Comparison of ENCODE assay signal across 8 cellular contexts in genomic region chr3:177589921-177590336, GRCh38.
DNase-seq lines count a peak whose midpoint lies in the region; ATAC-seq and TF ChIP-seq lines count a peak whose summit lies in the region.

No MANE protein-coding gene starts in this region.

- H3K4me3 ChIP-seq in choroid plexus epithelial cell (ENCODE audit: low read depth, low read length), result no peak overlapping the region

- ATAC-seq in activated CD8-positive, alpha-beta memory T cell treated with anti-CD3 and anti-CD28 coated beads, Interleukin-2, amount 10 ng/mL, durations not matched to agents 7 days and 5 days, result peak; percentile 80
- ATAC-seq in HG02852 (IDR thresholded peaks at IDR 0.05; ENCODE audit: unreplicated experiment), result peak; percentile 82

- H3K27ac Mint-ChIP-seq in activated CD8-positive, alpha-beta memory T cell treated with anti-CD3 and anti-CD28 coated beads, Interleukin-2, amount 10 ng/mL, durations not matched to agents 7 days and 5 days, result peak overlapping the region; percentile 50

- no peak overlapping the region for H3K4me3 Mint-ChIP-seq in activated CD8-positive, alpha-beta memory T cell treated with anti-CD3 and anti-CD28 coated beads, Interleukin-2, amount 10 ng/mL, durations not matched to agents 7 days and 5 days

- peaks cover 8% of the 10 kb centered on the region for H3K9me3 Mint-ChIP-seq in activated CD8-positive, alpha-beta memory T cell treated with anti-CD3 and anti-CD28 coated beads, Interleukin-2, amount 10 ng/mL, durations not matched to agents 7 days and 5 days (ENCODE audit: low read depth)

- peaks cover 33% of the 10 kb centered on the region for H3K4me1 Mint-ChIP-seq in activated CD8-positive, alpha-beta memory T cell treated with anti-CD3 and anti-CD28 coated beads, Interleukin-2, amount 10 ng/mL, durations not matched to agents 7 days and 5 days

- no peak for TF ChIP-seq CTCF in choroid plexus epithelial cell (conservative IDR thresholded peaks at IDR 0.05; ENCODE audit: low read depth, low read length)

- no peaks in the 10 kb centered on the region for H3K27me3 Mint-ChIP-seq in activated CD8-positive, alpha-beta memory T cell treated with anti-CD3 and anti-CD28 coated beads, Interleukin-2, amount 10 ng/mL, durations not matched to agents 7 days and 5 days

- CTCF ChIA-PET in activated CD8-positive, alpha-beta memory T cell treated with anti-CD3 and anti-CD28 coated beads, Interleukin-2, amount 10 ng/mL, durations not matched to agents 7 days and 5 days (lab: Charles Lee), result interaction anchor here (0.7 to 1.4 kb wide), 5 partner anchors 13 to 204 kb away, joined by 3 to 5 read pairs (median 4); no protein-coding TSS in a partner anchor

- peaks cover 7% of the 10 kb centered on the region for H3K36me3 Mint-ChIP-seq in activated CD8-positive, alpha-beta memory T cell treated with anti-CD3 and anti-CD28 coated beads, Interleukin-2, amount 10 ng/mL, durations not matched to agents 7 days and 5 days

- no peak for DNase-seq in activated CD8-positive, alpha-beta memory T cell treated with anti-CD3 and anti-CD28 coated beads, Interleukin-2, amount 10 ng/mL, durations not matched to agents 7 days and 5 days
- DNase-seq in activated CD8-positive, alpha-beta memory T cell treated with anti-CD3 and anti-CD28 coated beads for 24 hours, result no peak
- DNase-seq in NCI-H2107 (lab: John Stamatoyannopoulos, UW) (peak; percentile 75), choroid plexus epithelial cell (ENCODE audit: low read depth) (peak; percentile 93), renal cortical epithelial cell (ENCODE audit: low read depth) (peak; percentile 100), amniotic stem cell (lab: John Stamatoyannopoulos, UW) (no peak), NCI-H526 treated with DMSO at 0.1 percent for 48 hours (lab: John Stamatoyannopoulos, UW) (no peak)

Comparison
In these comparisons a context has a peak if more than half of its experiments do, and no peak if none do; other contexts are left out.
1. DNase-seq: peak in NCI-H2107 (single experiment), choroid plexus epithelial cell (single experiment) and renal cortical epithelial cell (single experiment); none in activated CD8-positive, alpha-beta memory T cell treated with anti-CD3 and anti-CD28 coated beads, Interleukin-2, amount 10 ng/mL, durations not matched to agents 7 days and 5 days (single experiment), activated CD8-positive, alpha-beta memory T cell treated with anti-CD3 and anti-CD28 coated beads for 24 hours (single experiment), amniotic stem cell (single experiment) and NCI-H526 treated with DMSO at 0.1 percent for 48 hours (single experiment).